ENCODE assay signal across 8 cellular contexts in the genomic region with DNA sequence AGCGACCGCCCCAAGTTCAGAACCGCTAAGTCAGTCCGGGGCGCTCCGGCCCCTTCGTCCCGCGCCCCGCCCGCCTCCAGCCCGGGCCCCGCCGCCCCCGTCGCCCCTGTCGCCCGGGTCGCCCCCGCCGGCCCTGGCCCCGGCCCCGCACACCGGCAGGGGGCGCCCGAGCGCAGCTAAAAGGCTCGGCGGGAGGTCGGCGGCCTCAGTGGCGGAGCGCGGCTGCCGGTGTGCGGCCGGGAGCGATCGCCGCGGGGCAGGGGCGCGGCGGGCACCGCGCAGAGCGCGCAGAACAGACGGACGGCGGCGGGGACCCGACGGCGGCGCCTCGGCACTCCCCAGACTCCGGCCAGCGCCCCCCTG. TPM values are rescaled to one million over a fixed set of nuclear protein-coding genes. Genes with fewer than 3 reads are reported as not detected.
DNase-seq lines count a peak whose midpoint lies in the region; TF ChIP-seq lines count a peak whose summit lies in the region.

A gene (plus strand): TSS at position 208 of the 363 bp plus-strand sequence. CDS start 197 bp downstream, outside the sequence.

- H3K4me3 ChIP-seq in LNCaP clone FGC (ENCODE audit: low read depth, low read length) (no peak within 1 kb of the TSS), right atrium auricular region (peak within 1 kb of the TSS; percentile 25 to 46), skin epidermis (peak within 1 kb of the TSS; percentile 17 to 40 (median 25))

- TF ChIP-seq CTCF in LNCaP clone FGC (IDR thresholded peaks at IDR 0.05; ENCODE audit: control insufficient read depth, extremely low read depth, insufficient read depth) (peak; percentile 48), right atrium auricular region (IDR thresholded peaks at IDR 0.05) (no peak)

- no peaks in the 10 kb centered on the region for H3K36me3 ChIP-seq in right atrium auricular region

- peak; percentile 67 for DNase-seq in activated T-cell treated with anti-CD3 and anti-CD28 coated beads for 48 hours (ENCODE audit: low read depth)
- no peak for DNase-seq in activated T-cell treated with anti-CD3 and anti-CD28 coated beads for 4 hours
- DNase-seq in LNCaP clone FGC (ENCODE audit: low read depth), result no peak
- DNase-seq in activated naive CD4-positive, alpha-beta T cell treated with Interleukin-2 at 50 U/mL for 16 hours, result peak; percentile 59
- no peak for DNase-seq in right atrium auricular region (ENCODE audit: low spot score)
- DNase-seq in LoVo (ENCODE audit: low spot score), result no peak
- DNase-seq in DMS79 treated with DMSO at 0.1 percent for 48 hours (lab: John Stamatoyannopoulos, UW), result no peak

- H3K27ac ChIP-seq in right atrium auricular region (no peak within 1 kb of the TSS), skin epidermis (peak within 1 kb of the TSS in 3 of 21 experiments; percentile 14 to 37 (median 33))

- H3K9me3 ChIP-seq in right atrium auricular region, result no peaks in the 10 kb centered on the region

- H3K27me3 ChIP-seq in right atrium auricular region, result peaks cover 0 to 5% of the 10 kb centered on the region in 2 donors

- peaks cover 0 to 29% of the 10 kb centered on the region in 2 donors for H3K4me1 ChIP-seq in right atrium auricular region

RNA-seq across cellular contexts. Expression of the gene that starts here (rescaled TPM):
- 1 to 10 TPM in 1 of 2 donors, under 1 TPM in 1; 0.16 to 1.8 TPM for total RNA-seq in right atrium auricular region

Comparison
In these comparisons a context has a peak if more than half of its experiments do, and no peak if none do; other contexts are left out.
1. DNase-seq: peak in activated T-cell treated with anti-CD3 and anti-CD28 coated beads for 48 hours (single experiment) and activated naive CD4-positive, alpha-beta T cell treated with Interleukin-2 at 50 U/mL for 16 hours (single experiment); none in activated T-cell treated with anti-CD3 and anti-CD28 coated beads for 4 hours (single experiment), LNCaP clone FGC (single experiment), right atrium auricular region (single experiment), LoVo (single experiment) and DMS79 treated with DMSO at 0.1 percent for 48 hours (single experiment).